Comparison of ENCODE assay signal across 2 cellular contexts in genomic region chr13:97848886-97849285, GRCh38.
TF ChIP-seq lines count a peak whose summit lies in the region.

No MANE protein-coding gene starts in this region.

TF ChIP-seq in liver, 16 proteins besides CTCF, POLR2A, EP300 and RAD21 (continued from another document):
- TF ChIP-seq REST (IDR thresholded peaks at IDR 0.05): no peak

TF ChIP-seq in HepG2, 621 proteins besides CTCF, POLR2A, EP300 and RAD21 (continued from another document):
- TF ChIP-seq ZBTB43 (CRISPR knock-in tag; conservative IDR thresholded peaks at IDR 0.05) (no peak), ZBTB46 (CRISPR knock-in tag; IDR thresholded peaks at IDR 0.05; ENCODE audit: borderline replicate concordance) (no peak), CENPX (CRISPR knock-in tag; IDR thresholded peaks at IDR 0.05) (no peak), ZSCAN21 (CRISPR knock-in tag; IDR thresholded peaks at IDR 0.05; ENCODE audit: borderline replicate concordance) (no peak), MXD4 (CRISPR knock-in tag; IDR thresholded peaks at IDR 0.05) (no peak), ZNF20 (CRISPR knock-in tag; IDR thresholded peaks at IDR 0.05) (no peak), ZNF235 (CRISPR knock-in tag; IDR thresholded peaks at IDR 0.05; ENCODE audit: borderline replicate concordance) (no peak), ZFP62 (CRISPR knock-in tag; IDR thresholded peaks at IDR 0.05) (no peak), CBX5 (CRISPR knock-in tag; IDR thresholded peaks at IDR 0.05; ENCODE audit: borderline replicate concordance) (no peak), ZNF792 (CRISPR knock-in tag; IDR thresholded peaks at IDR 0.05) (no peak)
